In the genomic region with DNA sequence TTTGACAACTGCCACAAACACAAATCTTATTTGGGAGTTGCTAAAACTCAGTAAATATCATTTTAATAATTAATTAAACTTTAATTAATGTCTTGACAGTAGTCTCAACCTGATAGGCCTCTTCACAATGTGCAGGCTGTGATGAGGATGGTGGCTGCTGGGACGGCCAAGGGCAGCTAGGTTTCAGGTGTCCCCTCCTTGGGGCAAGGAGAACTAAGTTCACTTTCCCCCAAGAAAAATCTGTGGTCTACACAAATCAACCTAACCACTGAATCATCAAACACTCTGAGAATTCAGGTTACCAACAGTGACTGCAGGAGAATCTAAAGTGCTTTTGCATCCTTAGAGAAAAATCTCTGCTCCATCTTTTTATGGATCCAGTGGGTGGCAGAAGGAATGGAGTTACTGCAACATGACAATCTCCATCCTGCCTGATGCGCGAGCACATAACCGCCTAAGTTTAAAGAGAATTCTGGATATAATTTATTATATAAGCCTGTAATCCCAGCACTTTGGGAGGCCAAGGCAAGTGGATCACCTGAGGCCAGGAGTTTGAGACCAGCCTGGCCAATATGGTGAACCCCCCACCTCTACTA, we compare ENCODE assay signal across 34 cellular contexts.
"Had no signal": no experiment of that assay in that cellular context is flagged by ENCODE, and none has a peak within 500 bp of the region (broad histone marks: within the 10 kb centered on the region; RNA-seq: fewer than 3 reads in every experiment).

No MANE protein-coding gene starts in this region.

- H3K27ac ChIP-seq: KMS-11 had no signal

- DNase-seq: Karpas-422, Kasumi-1, MG63, MM.1S, MV-4-11, NCI-H1048, NCI-H1092, NCI-H1092 treated with DMSO at 0.1 percent for 48 hours, NCI-H1105, NCI-H1105 treated with DMSO at 0.1 percent for 48 hours, NCI-H1417, NCI-H1417 treated with DMSO at 0.1 percent for 48 hours, NCI-H1436, NCI-H1436 treated with DMSO at 0.1 percent for 48 hours, NCI-H146, NCI-H1694, NCI-H1694 treated with DMSO at 0.1 percent for 48 hours, NCI-H187, NCI-H187 treated with DMSO at 0.1 percent for 48 hours, NCI-H1930, NCI-H2029, NCI-H2029 treated with DMSO at 0.1 percent for 48 hours, NCI-H2081, NCI-H2081 treated with DMSO at 0.1 percent for 48 hours, NCI-H2107, NCI-H2171, NCI-H2171 treated with DMSO at 0.1 percent for 48 hours, NCI-H2227 treated with DMSO at 0.1 percent for 48 hours, NCI-H226, NCI-H446, NCI-H446 treated with DMSO at 0.1 percent for 48 hours, NCI-H510A, NCI-H510A treated with DMSO at 0.1 percent for 48 hours had no signal

- H3K9me3 ChIP-seq: MG63 had no signal

- H3K4me3 ChIP-seq: MG63 had no signal

- H3K4me2 ChIP-seq: KMS-11 had no signal

- H3K36me3 ChIP-seq: MG63 had no signal

- H3K9ac ChIP-seq: KMS-11 had no signal

- H3K27me3 ChIP-seq: MG63 had no signal
